Comparison of ENCODE assay signal across 1 cellular context in the genomic region with DNA sequence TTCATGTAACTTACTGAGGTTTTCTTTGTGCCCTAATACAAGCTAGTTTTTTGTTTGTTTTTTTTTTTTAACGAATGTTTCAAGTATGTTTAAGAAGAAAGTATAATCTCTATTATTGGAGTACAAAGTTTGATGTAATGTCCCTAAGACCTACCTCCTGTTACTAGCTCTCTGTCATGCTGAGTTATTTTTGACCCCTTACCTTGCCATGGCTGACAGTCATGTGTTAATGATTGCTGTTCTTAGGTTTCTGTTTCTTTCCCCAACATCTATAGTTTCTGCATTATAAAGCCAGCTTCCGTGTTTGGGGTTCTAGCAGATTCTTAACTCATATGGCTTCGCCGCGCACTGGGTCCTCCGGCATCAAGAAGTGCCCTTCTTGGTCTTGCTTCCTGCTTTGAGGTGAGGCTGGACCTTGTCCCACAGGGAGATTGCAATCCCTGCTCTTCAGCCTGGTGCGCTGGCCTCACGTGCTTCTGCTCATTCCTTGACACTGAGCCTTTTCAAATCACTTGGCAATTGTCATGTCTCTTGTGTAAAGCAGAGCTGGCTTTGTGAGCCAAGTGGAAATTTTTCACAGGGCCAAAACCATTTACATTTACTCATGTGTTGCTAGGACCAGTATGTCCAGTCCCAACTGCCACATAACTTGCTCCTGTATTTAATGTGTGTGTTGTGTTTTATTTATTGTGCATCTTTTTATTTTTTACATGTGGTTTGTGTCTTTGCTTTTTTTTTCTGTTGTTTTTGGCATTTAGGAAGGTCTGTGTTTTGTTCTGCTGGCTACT.
TF ChIP-seq lines count a peak whose summit lies in the region.

No MANE protein-coding gene starts in this region.

TF ChIP-seq in GM23338, 12 proteins besides CTCF, POLR2A, EP300 and RAD21 (continued from another document):
- TF ChIP-seq, protein P1, sequence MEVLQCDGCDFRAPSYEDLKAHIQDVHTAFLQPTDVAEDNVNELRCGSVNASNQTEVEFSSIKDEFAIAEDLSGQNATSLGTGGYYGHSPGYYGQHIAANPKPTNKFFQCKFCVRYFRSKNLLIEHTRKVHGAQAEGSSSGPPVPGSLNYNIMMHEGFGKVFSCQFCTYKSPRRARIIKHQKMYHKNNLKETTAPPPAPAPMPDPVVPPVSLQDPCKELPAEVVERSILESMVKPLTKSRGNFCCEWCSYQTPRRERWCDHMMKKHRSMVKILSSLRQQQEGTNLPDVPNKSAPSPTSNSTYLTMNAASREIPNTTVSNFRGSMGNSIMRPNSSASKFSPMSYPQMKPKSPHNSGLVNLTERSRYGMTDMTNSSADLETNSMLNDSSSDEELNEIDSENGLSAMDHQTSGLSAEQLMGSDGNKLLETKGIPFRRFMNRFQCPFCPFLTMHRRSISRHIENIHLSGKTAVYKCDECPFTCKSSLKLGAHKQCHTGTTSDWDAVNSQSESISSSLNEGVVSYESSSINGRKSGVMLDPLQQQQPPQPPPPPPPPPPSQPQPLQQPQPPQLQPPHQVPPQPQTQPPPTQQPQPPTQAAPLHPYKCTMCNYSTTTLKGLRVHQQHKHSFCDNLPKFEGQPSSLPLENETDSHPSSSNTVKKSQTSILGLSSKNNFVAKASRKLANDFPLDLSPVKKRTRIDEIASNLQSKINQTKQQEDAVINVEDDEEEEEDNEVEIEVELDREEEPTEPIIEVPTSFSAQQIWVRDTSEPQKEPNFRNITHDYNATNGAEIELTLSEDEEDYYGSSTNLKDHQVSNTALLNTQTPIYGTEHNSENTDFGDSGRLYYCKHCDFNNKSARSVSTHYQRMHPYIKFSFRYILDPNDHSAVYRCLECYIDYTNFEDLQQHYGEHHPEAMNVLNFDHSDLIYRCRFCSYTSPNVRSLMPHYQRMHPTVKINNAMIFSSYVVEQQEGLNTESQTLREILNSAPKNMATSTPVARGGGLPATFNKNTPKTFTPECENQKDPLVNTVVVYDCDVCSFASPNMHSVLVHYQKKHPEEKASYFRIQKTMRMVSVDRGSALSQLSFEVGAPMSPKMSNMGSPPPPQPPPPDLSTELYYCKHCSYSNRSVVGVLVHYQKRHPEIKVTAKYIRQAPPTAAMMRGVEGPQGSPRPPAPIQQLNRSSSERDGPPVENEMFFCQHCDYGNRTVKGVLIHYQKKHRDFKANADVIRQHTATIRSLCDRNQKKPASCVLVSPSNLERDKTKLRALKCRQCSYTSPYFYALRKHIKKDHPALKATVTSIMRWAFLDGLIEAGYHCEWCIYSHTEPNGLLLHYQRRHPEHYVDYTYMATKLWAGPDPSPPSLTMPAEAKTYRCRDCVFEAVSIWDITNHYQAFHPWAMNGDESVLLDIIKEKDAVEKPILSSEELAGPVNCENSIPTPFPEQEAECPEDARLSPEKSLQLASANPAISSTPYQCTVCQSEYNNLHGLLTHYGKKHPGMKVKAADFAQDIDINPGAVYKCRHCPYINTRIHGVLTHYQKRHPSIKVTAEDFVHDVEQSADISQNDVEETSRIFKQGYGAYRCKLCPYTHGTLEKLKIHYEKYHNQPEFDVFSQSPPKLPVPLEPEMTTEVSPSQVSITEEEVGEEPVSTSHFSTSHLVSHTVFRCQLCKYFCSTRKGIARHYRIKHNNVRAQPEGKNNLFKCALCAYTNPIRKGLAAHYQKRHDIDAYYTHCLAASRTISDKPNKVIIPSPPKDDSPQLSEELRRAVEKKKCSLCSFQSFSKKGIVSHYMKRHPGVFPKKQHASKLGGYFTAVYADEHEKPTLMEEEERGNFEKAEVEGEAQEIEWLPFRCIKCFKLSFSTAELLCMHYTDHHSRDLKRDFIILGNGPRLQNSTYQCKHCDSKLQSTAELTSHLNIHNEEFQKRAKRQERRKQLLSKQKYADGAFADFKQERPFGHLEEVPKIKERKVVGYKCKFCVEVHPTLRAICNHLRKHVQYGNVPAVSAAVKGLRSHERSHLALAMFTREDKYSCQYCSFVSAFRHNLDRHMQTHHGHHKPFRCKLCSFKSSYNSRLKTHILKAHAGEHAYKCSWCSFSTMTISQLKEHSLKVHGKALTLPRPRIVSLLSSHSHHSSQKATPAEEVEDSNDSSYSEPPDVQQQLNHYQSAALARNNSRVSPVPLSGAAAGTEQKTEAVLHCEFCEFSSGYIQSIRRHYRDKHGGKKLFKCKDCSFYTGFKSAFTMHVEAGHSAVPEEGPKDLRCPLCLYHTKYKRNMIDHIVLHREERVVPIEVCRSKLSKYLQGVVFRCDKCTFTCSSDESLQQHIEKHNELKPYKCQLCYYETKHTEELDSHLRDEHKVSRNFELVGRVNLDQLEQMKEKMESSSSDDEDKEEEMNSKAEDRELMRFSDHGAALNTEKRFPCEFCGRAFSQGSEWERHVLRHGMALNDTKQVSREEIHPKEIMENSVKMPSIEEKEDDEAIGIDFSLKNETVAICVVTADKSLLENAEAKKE (CRISPR knock-in tag; IDR thresholded peaks at IDR 0.05) = no peak
- TF ChIP-seq CREB1 (CRISPR knock-in tag; IDR thresholded peaks at IDR 0.05; ENCODE audit: low read depth) (no peak), NANOG (IDR thresholded peaks at IDR 0.05; ENCODE audit: borderline replicate concordance) (no peak), EZH2phosphoT487 (IDR thresholded peaks at IDR 0.05; ENCODE audit: unreplicated experiment) (no peak), JUNB (IDR thresholded peaks at IDR 0.05; ENCODE audit: unreplicated experiment) (no peak), ZNF114 (CRISPR knock-in tag; IDR thresholded peaks at IDR 0.05) (no peak), ZNF331 (CRISPR knock-in tag; IDR thresholded peaks at IDR 0.05; ENCODE audit: low read depth) (no peak), STAT1 (IDR thresholded peaks at IDR 0.05; ENCODE audit: unreplicated experiment) (no peak)
- TF ChIP-seq, protein P2, sequence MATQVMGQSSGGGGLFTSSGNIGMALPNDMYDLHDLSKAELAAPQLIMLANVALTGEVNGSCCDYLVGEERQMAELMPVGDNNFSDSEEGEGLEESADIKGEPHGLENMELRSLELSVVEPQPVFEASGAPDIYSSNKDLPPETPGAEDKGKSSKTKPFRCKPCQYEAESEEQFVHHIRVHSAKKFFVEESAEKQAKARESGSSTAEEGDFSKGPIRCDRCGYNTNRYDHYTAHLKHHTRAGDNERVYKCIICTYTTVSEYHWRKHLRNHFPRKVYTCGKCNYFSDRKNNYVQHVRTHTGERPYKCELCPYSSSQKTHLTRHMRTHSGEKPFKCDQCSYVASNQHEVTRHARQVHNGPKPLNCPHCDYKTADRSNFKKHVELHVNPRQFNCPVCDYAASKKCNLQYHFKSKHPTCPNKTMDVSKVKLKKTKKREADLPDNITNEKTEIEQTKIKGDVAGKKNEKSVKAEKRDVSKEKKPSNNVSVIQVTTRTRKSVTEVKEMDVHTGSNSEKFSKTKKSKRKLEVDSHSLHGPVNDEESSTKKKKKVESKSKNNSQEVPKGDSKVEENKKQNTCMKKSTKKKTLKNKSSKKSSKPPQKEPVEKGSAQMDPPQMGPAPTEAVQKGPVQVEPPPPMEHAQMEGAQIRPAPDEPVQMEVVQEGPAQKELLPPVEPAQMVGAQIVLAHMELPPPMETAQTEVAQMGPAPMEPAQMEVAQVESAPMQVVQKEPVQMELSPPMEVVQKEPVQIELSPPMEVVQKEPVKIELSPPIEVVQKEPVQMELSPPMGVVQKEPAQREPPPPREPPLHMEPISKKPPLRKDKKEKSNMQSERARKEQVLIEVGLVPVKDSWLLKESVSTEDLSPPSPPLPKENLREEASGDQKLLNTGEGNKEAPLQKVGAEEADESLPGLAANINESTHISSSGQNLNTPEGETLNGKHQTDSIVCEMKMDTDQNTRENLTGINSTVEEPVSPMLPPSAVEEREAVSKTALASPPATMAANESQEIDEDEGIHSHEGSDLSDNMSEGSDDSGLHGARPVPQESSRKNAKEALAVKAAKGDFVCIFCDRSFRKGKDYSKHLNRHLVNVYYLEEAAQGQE (IDR thresholded peaks at IDR 0.05; ENCODE audit: unreplicated experiment) = no peak
